ENCODE assay signal across 1 cellular context in genomic region chr17:75785770-75786538, GRCh38.
TF ChIP-seq lines count a peak whose summit lies in the region.

No MANE protein-coding gene starts in this region.

TF ChIP-seq in H1, 55 proteins besides CTCF, POLR2A, EP300 and RAD21:
- TF ChIP-seq MAFK (IDR thresholded peaks at IDR 0.05; ENCODE audit: low read depth, low read length) (0 out of 2 replicates have a peak, but pooled peaks have one; percentile 0), SIN3A (conservative IDR thresholded peaks at IDR 0.05 in 1 of 2, IDR thresholded peaks at IDR 0.05 in 1 of 2; ENCODE audit: low read depth in 1 of 2, low read length in 2 of 2) (0 out of 4 replicates have a peak, but pooled peaks of 1 of the 2 experiments have one; percentile 23), SP2 (IDR thresholded peaks at IDR 0.05; ENCODE audit: low read length) (no peak), TBP (IDR thresholded peaks at IDR 0.05; ENCODE audit: low read depth, low read length) (peak; percentile 22; the same call in 1 of the 2 replicates), CBX5 (IDR thresholded peaks at IDR 0.05; ENCODE audit: low read depth, low read length) (no peak), CTBP2 (IDR thresholded peaks at IDR 0.05; ENCODE audit: borderline replicate concordance, insufficient read depth, insufficient read length, low read length) (no peak), EZH2 (IDR thresholded peaks at IDR 0.05; ENCODE audit: low read depth, low read length, severe bottlenecking) (no peak)
